Comparison of ENCODE assay signal across 15 cellular contexts in the genomic region with DNA sequence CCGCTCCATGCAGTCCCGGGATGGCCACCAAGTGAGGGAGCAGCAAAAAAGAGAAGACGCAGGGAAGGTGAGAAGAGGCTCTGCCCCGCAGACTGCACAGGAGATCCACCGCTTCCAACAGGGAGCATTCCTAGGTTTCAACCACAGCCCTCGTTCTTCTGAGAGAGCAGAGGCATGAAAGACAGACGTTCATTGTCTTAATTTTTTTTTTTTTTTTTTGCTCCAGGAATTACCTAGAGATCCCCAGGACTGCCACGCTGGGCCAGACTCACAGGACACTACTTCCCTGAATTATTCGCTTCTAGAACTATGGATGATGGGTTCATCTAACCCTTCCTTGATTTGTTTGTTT. TPM values are rescaled to one million over a fixed set of nuclear protein-coding genes. Genes with fewer than 3 reads are reported as not detected.
A peak's percentile ranks its signal among the peaks of the same experiment; 100 is the strongest.
DNase-seq lines count a peak whose midpoint lies in the region; ATAC-seq, FAIRE-seq and TF ChIP-seq lines count a peak whose summit lies in the region.
"Had no signal": no experiment of that assay in that cellular context is flagged by ENCODE, and none has a peak within 500 bp of the region (broad histone marks: within the 10 kb centered on the region; RNA-seq: fewer than 3 reads in every experiment).

No MANE protein-coding gene starts in this region.

- H4K20me1 ChIP-seq in K562 (replicated peaks; ENCODE audit: control insufficient read depth, insufficient read depth, low read length) = 0 out of 2 replicates have a peak, but pooled peaks cover 2% of the 10 kb centered on the region

- no peaks in the 10 kb centered on the region for H3K79me1 ChIP-seq in mesenchymal stem cell (replicated peaks; ENCODE audit: low read length, poor library complexity, severe bottlenecking)

- H2BK120ac ChIP-seq in mesenchymal stem cell (ENCODE audit: low read depth, low read length) = no peak overlapping the region

- TF ChIP-seq RAD21 in K562 (CRISPR knock-in tag; conservative IDR thresholded peaks at IDR 0.05 in 1 of 2, IDR thresholded peaks at IDR 0.05 in 1 of 2) = no peak

- ATAC-seq in K562 = no peak

- DNase-seq in breast epithelium (ENCODE audit: low spot score in 2 of 2) (no peak), MCF 10A (ENCODE audit: unreplicated experiment) (no peak), K562 (ENCODE audit: extremely low read depth in 1 of 4, low spot score in 3 of 4) (no peak), mesenchymal stem cell (no peak), suprapubic skin (ENCODE audit: low spot score in 2 of 2) (no peak), colonic mucosa (no peak), ecto neural progenitor cell (ENCODE audit: low spot score) (no peak), mucosa of gallbladder (ENCODE audit: low spot score) (no peak)
- DNase-seq: activated naive CD8-positive, alpha-beta T cell treated with anti-CD3 and anti-CD28 coated beads, Interleukin-2, amount 10 ng/mL, durations not matched to agents 7 days and 5 days; Calu3; esophagus squamous epithelium had no signal

- H2AK5ac ChIP-seq in mesenchymal stem cell (ENCODE audit: low read length, severe bottlenecking) = no peak overlapping the region

- no peaks in the 10 kb centered on the region for H3K36me3 Mint-ChIP-seq in MCF 10A (ENCODE audit: insufficient read depth, unreplicated experiment)
- H3K36me3 Mint-ChIP-seq: activated naive CD8-positive, alpha-beta T cell treated with anti-CD3 and anti-CD28 coated beads, Interleukin-2, amount 10 ng/mL, durations not matched to agents 7 days and 5 days; immature natural killer cell had no signal

- CTCF ChIA-PET in MCF 10A (lab: Yijun Ruan, JAX) = no interaction called here
- CTCF ChIA-PET in K562 (lab: Yijun Ruan, JAX; ENCODE audit: low intra/inter-chr PET ratio) = no interaction called here

- H3K9ac ChIP-seq in K562 (ENCODE audit: insufficient read depth in 1 of 2, low read depth in 2 of 2, low read length in 2 of 2) (peak overlapping the region in 1 of 2 experiments; percentile 57; a peak in 1 of 4 replicates), mesenchymal stem cell (ENCODE audit: low read length) (no peak overlapping the region), colonic mucosa (ENCODE audit: low read depth in 2 of 2, low read length in 2 of 2) (no peak overlapping the region)

- no peak overlapping the region for H3K23ac ChIP-seq in mesenchymal stem cell (ENCODE audit: low read length in 2 of 2)

- TF ChIP-seq CTCF in breast epithelium (IDR thresholded peaks at IDR 0.05) (no peak), MCF 10A (IDR thresholded peaks at IDR 0.05; ENCODE audit: unreplicated experiment) (no peak), K562 (IDR thresholded peaks at IDR 0.05 in 2 of 3, conservative IDR thresholded peaks at IDR 0.05 in 1 of 3; ENCODE audit: insufficient read depth in 2 of 3, low read depth in 1 of 3, low read length in 3 of 3) (no peak), suprapubic skin (IDR thresholded peaks at IDR 0.05) (no peak), colonic mucosa (IDR thresholded peaks at IDR 0.05) (no peak)

- H3K9me3 ChIP-seq in breast epithelium (no peaks in the 10 kb centered on the region), K562 (replicated peaks; ENCODE audit: control insufficient read depth, insufficient read depth, low read depth, low read length) (no peaks in the 10 kb centered on the region), mesenchymal stem cell (ENCODE audit: control insufficient read depth, low read length) (no peaks in the 10 kb centered on the region), suprapubic skin (no peaks in the 10 kb centered on the region), colonic mucosa (no peaks in the 10 kb centered on the region)
- H3K9me3 ChIP-seq: esophagus squamous epithelium, uterus had no signal

- intact Hi-C loops in breast epithelium (cut with DNase I; ENCODE audit: low total_unique reads) = no loop called here
- intact Hi-C loops in MCF 10A (cut with micrococcal nuclease) = no loop called here
- intact Hi-C loops in K562 (cut with micrococcal nuclease) = loop anchor here (2.0 to 10.0 kb wide), 5 partner anchors 60 to 442 kb away; partner anchors contain the start of genes BATF3 and FLVCR1
- intact Hi-C loops in colonic mucosa (cut with DNase I) = no loop called here

- H3K4me3 Mint-ChIP-seq in MCF 10A (ENCODE audit: unreplicated experiment) = no peak overlapping the region
- H3K4me3 Mint-ChIP-seq: activated naive CD8-positive, alpha-beta T cell treated with anti-CD3 and anti-CD28 coated beads, Interleukin-2, amount 10 ng/mL, durations not matched to agents 7 days and 5 days; immature natural killer cell had no signal

- POLR2A ChIA-PET in MCF 10A (lab: Yijun Ruan, JAX) (interaction anchor here (1.1 kb wide), 2 partner anchors 17 to 126 kb away, joined by 3 read pairs; partner anchors contain the start of genes NSL1 and TATDN3), K562 (lab: Yijun Ruan, JAX) (interaction anchor here (0.7 kb wide), 1 partner anchor 11 kb away, joined by 3 read pairs; no protein-coding TSS in a partner anchor)

- no peak for FAIRE-seq in K562 (lab: Jason Lieb, UNC)
- FAIRE-seq: GM18507 had no signal

- no peak overlapping the region for H3K4me2 ChIP-seq in K562 (ENCODE audit: insufficient read depth, low read length)
- H3K4me2 ChIP-seq in mesenchymal stem cell (ENCODE audit: low read length, poor library complexity, severe bottlenecking) = no peak overlapping the region

- no peak overlapping the region for H3K27ac ChIP-seq in breast epithelium
- no peak overlapping the region for H3K27ac ChIP-seq in K562 (ENCODE audit: extremely low read depth, low read depth, low read length)
- no peak overlapping the region for H3K27ac ChIP-seq in mesenchymal stem cell (ENCODE audit: low read length, poor library complexity, severe bottlenecking)
- H3K27ac ChIP-seq in suprapubic skin = no peak overlapping the region
- no peak overlapping the region for H3K27ac ChIP-seq in colonic mucosa
- H3K27ac ChIP-seq: 22Rv1, esophagus squamous epithelium, uterus had no signal

- no peak overlapping the region for H2BK15ac ChIP-seq in mesenchymal stem cell (ENCODE audit: low read depth, poor library complexity, severe bottlenecking)

- H3K4ac ChIP-seq in mesenchymal stem cell (ENCODE audit: low read depth in 1 of 2, low read length in 2 of 2) = no peak overlapping the region

- TF ChIP-seq POLR2A in breast epithelium (IDR thresholded peaks at IDR 0.05) (no peak), K562 (conservative IDR thresholded peaks at IDR 0.05) (no peak), suprapubic skin (IDR thresholded peaks at IDR 0.05) (no peak)

- no peaks in the 10 kb centered on the region for H3K27me3 Mint-ChIP-seq in MCF 10A (ENCODE audit: insufficient read depth, unreplicated experiment)

- H3K9me1 ChIP-seq in K562 (ENCODE audit: control insufficient read depth, insufficient read depth, low read length) = no peaks in the 10 kb centered on the region

- 55% methylated on average over 9 of the region's 9 CpGs for WGBS in K562 (ENCODE audit: insufficient coverage, low coverage, missing lambda C conversion rate)
- WGBS in mesenchymal stem cell = 47% methylated on average over 7 of the region's 9 CpGs
- 68% methylated on average over 9 of the region's 9 CpGs for WGBS in suprapubic skin

- TF ChIP-seq EP300 in K562 (IDR thresholded peaks at IDR 0.05; ENCODE audit: low read length) (no peak), suprapubic skin (IDR thresholded peaks at IDR 0.05) (no peak)

- H2BK5ac ChIP-seq in mesenchymal stem cell (ENCODE audit: low read depth, low read length, poor library complexity, severe bottlenecking) = no peak overlapping the region

- H3K79me2 ChIP-seq in K562 (ENCODE audit: control insufficient read depth, insufficient read depth, low read length) = no peaks in the 10 kb centered on the region

- no TSS peak for BruUV-seq in MCF 10A (replicated peaks; lab: Mats Ljungman, UMichigan)
- no TSS peak for BruUV-seq in K562 (replicated peaks; lab: Mats Ljungman, UMichigan)

- H2AFZ ChIP-seq in K562 (ENCODE audit: low read depth, low read length) = peak overlapping the region; percentile 80
- H2AFZ ChIP-seq in mesenchymal stem cell (ENCODE audit: low read depth, low read length) = no peak overlapping the region

- no peaks in the 10 kb centered on the region for H3K4me1 ChIP-seq in breast epithelium
- peaks cover 11% of the 10 kb centered on the region in 2 experiments; a peak in 4 of 5 replicates for H3K4me1 ChIP-seq in K562 (replicated peaks in 1 of 2; ENCODE audit: control insufficient read depth in 2 of 2, insufficient read depth in 2 of 2, low read length in 2 of 2)
- peaks cover 6% of the 10 kb centered on the region for H3K4me1 ChIP-seq in mesenchymal stem cell (ENCODE audit: control insufficient read depth, insufficient read depth, low read depth, low read length)
- peaks cover 9% of the 10 kb centered on the region for H3K4me1 ChIP-seq in suprapubic skin
- no peaks in the 10 kb centered on the region for H3K4me1 ChIP-seq in colonic mucosa
- H3K4me1 ChIP-seq: uterus had no signal

- H3K9me3 Mint-ChIP-seq in MCF 10A (ENCODE audit: unreplicated experiment) = no peaks in the 10 kb centered on the region
- H3K9me3 Mint-ChIP-seq: activated naive CD8-positive, alpha-beta T cell treated with anti-CD3 and anti-CD28 coated beads, Interleukin-2, amount 10 ng/mL, durations not matched to agents 7 days and 5 days; immature natural killer cell had no signal

- H3K27me3 ChIP-seq in breast epithelium = no peaks in the 10 kb centered on the region
- peaks cover 5 to 33% of the 10 kb centered on the region in 2 experiments; a peak in 4 of 5 replicates for H3K27me3 ChIP-seq in K562 (ENCODE audit: control insufficient read depth in 2 of 2, insufficient read depth in 2 of 2, low read length in 2 of 2)
- peaks cover 0 to 31% of the 10 kb centered on the region in 2 experiments for H3K27me3 ChIP-seq in mesenchymal stem cell (ENCODE audit: control insufficient read depth in 1 of 2, insufficient read depth in 1 of 2, low read length in 2 of 2)
- no peaks in the 10 kb centered on the region for H3K27me3 ChIP-seq in suprapubic skin
- H3K27me3 ChIP-seq in colonic mucosa = no peaks in the 10 kb centered on the region
- H3K27me3 ChIP-seq: uterus had no signal

- H3K14ac ChIP-seq in mesenchymal stem cell (ENCODE audit: low read length in 2 of 2) = no peak overlapping the region

- H3K4me3 ChIP-seq in breast epithelium (peak overlapping the region in 2 of 3 donors; percentile 41 to 59), K562 (no peak overlapping the region), mesenchymal stem cell (ENCODE audit: insufficient read depth in 1 of 2, low read depth in 1 of 2, low read length in 2 of 2) (no peak overlapping the region), suprapubic skin (peak overlapping the region; percentile 26), colonic mucosa (no peak overlapping the region)
- H3K4me3 ChIP-seq: uterus had no signal

- H3K27ac Mint-ChIP-seq in MCF 10A (ENCODE audit: low read depth, unreplicated experiment) = no peak overlapping the region
- H3K27ac Mint-ChIP-seq: activated naive CD8-positive, alpha-beta T cell treated with anti-CD3 and anti-CD28 coated beads, Interleukin-2, amount 10 ng/mL, durations not matched to agents 7 days and 5 days; immature natural killer cell had no signal

- H4K91ac ChIP-seq in mesenchymal stem cell (ENCODE audit: low read length) = no peak overlapping the region

- peak overlapping the region; percentile 45 for H4K8ac ChIP-seq in mesenchymal stem cell (ENCODE audit: low read length)

- in situ Hi-C loops in K562 (cut with MboI) = no loop called here

- peaks cover 5% of the 10 kb centered on the region for H3K4me1 Mint-ChIP-seq in MCF 10A (ENCODE audit: insufficient read depth, unreplicated experiment)
- H3K4me1 Mint-ChIP-seq: immature natural killer cell had no signal

- no peak overlapping the region for H2BK12ac ChIP-seq in mesenchymal stem cell (ENCODE audit: low read length in 2 of 2)

- no peak overlapping the region for H3K18ac ChIP-seq in mesenchymal stem cell (ENCODE audit: low read depth in 1 of 2, low read length in 2 of 2)

- H3K36me3 ChIP-seq in breast epithelium (no peaks in the 10 kb centered on the region), K562 (ENCODE audit: control insufficient read depth, insufficient read depth, low read length) (no peaks in the 10 kb centered on the region), mesenchymal stem cell (ENCODE audit: control insufficient read depth in 1 of 2, insufficient read depth in 2 of 2, low read depth in 1 of 2, low read length in 2 of 2) (no peaks in the 10 kb centered on the region), suprapubic skin (no peaks in the 10 kb centered on the region), colonic mucosa (no peaks in the 10 kb centered on the region)
- H3K36me3 ChIP-seq: esophagus squamous epithelium, uterus had no signal

RNA-seq across cellular contexts. Expression of gene VASH2, which starts 33.2 kb away (rescaled TPM):
- total RNA-seq in breast epithelium = 1 to 10 TPM; 2.3 to 4.0 (median 2.9) TPM
- total RNA-seq in MCF 10A (2022) = not detected in 2 replicates
- total RNA-seq in K562 (2011; cell fraction: chromatin; rRNA removed; ENCODE audit: low replicate concordance) = 0.32 and 1.2 TPM in 2 replicates
- total RNA-seq in K562 (2011; cell fraction: nucleolus; rRNA removed) = 0.66 TPM in 1 of 2 replicates, not detected in the other
- 1.9 TPM in 1 of 2 replicates, not detected in the other for total RNA-seq in K562 (2011; cell fraction: nucleoplasm; rRNA removed)
- total RNA-seq in K562 (2014; rRNA removed) = 0.09 TPM in 1 of 2 replicates, not detected in the other
- 0.06 and 0.11 TPM in 2 replicates for total RNA-seq in K562 (2014; rRNA removed; fragmentation: Illumina TruSeq; extraction: Trizol)
- not detected in 2 replicates for total RNA-seq in K562 (2015; rRNA removed; fragmentation: Illumina TruSeq; extraction: Trizol)
- 0.13 and 0.40 TPM in 2 replicates for total RNA-seq in K562 (2021)
- polyA plus RNA-seq in K562 (2011; rRNA removed) = 0.03 and 0.07 TPM in 2 replicates
- polyA plus RNA-seq in K562 (2011; cell fraction: cytosol; rRNA removed) = not detected in 2 replicates
- 0.13 and 0.21 TPM in 2 replicates for polyA plus RNA-seq in K562 (2011; cell fraction: nucleus; rRNA removed)
- 0.12 and 0.48 TPM in 2 replicates for polyA plus RNA-seq in K562 (2012)
- 0.04 and 0.07 TPM in 2 replicates for polyA plus RNA-seq in K562 (2014; fragmentation: Illumina TruSeq; extraction: Trizol)
- under 1 TPM; 0.06 to 0.14 TPM for polyA plus RNA-seq in K562 (2014; fragmentation: Nextera tagmentation; extraction: Ambion mirVana)
- polyA plus RNA-seq in K562 (2014; rRNA removed) = 0.05 and 0.11 TPM in 2 replicates
- 0.11 TPM in 1 of 2 replicates, not detected in the other for polyA minus RNA-seq in K562 (2011; rRNA and poly(A)+ RNA removed)
- not detected in 2 replicates for polyA minus RNA-seq in K562 (2011; cell fraction: cytosol; rRNA and poly(A)+ RNA removed)
- 0.11 and 0.27 TPM in 2 replicates for polyA minus RNA-seq in K562 (2011; cell fraction: nucleus; rRNA and poly(A)+ RNA removed)
- polyA plus RNA-seq in mesenchymal stem cell (2013, experiment 1 of 2) = 0.77 TPM
- 0.64 TPM for polyA plus RNA-seq in mesenchymal stem cell (2013, experiment 2 of 2)
- total RNA-seq in suprapubic skin = under 1 TPM in 2 of 4 donors, not detected in 2; 0.32 to 0.36 TPM
- 1 to 10 TPM in 1 of 2 donors, under 1 TPM in 1; 0.48 to 1.6 TPM for total RNA-seq in colonic mucosa
- 0.92 TPM for total RNA-seq in mucosa of gallbladder

RNA-seq across cellular contexts. Expression of gene FLVCR1, which starts 59.0 kb away (rescaled TPM):
- total RNA-seq in breast epithelium = 1 to 10 TPM; 4.0 to 7.9 (median 6.1) TPM
- total RNA-seq in MCF 10A (2022) = 16.5 and 17.9 TPM in 2 replicates
- total RNA-seq in K562 (2011; cell fraction: chromatin; rRNA removed; ENCODE audit: low replicate concordance) = 53.8 and 102 TPM in 2 replicates
- total RNA-seq in K562 (2011; cell fraction: nucleolus; rRNA removed) = 36.5 and 42.2 TPM in 2 replicates
- 67.6 and 88.9 TPM in 2 replicates for total RNA-seq in K562 (2011; cell fraction: nucleoplasm; rRNA removed)
- total RNA-seq in K562 (2014; rRNA removed) = 7.0 and 9.7 TPM in 2 replicates
- total RNA-seq in K562 (2014; rRNA removed; fragmentation: Illumina TruSeq; extraction: Trizol) = 17.2 and 19.7 TPM in 2 replicates
- 12.7 and 15.0 TPM in 2 replicates for total RNA-seq in K562 (2015; rRNA removed; fragmentation: Illumina TruSeq; extraction: Trizol)
- 12.7 and 13.4 TPM in 2 replicates for total RNA-seq in K562 (2021)
- 18.0 and 19.0 TPM in 2 replicates for polyA plus RNA-seq in K562 (2011; rRNA removed)
- polyA plus RNA-seq in K562 (2011; cell fraction: cytosol; rRNA removed) = 9.4 and 11.4 TPM in 2 replicates
- 15.3 and 19.2 TPM in 2 replicates for polyA plus RNA-seq in K562 (2011; cell fraction: nucleus; rRNA removed)
- 8.7 and 11.3 TPM in 2 replicates for polyA plus RNA-seq in K562 (2012)
- 11.8 and 12.5 TPM in 2 replicates for polyA plus RNA-seq in K562 (2014; fragmentation: Illumina TruSeq; extraction: Trizol)
- polyA plus RNA-seq in K562 (2014; fragmentation: Nextera tagmentation; extraction: Ambion mirVana) = 1 to 10 TPM; 5.2 to 5.6 TPM
- 7.4 and 9.0 TPM in 2 replicates for polyA plus RNA-seq in K562 (2014; rRNA removed)
- polyA minus RNA-seq in K562 (2011; rRNA and poly(A)+ RNA removed) = 28.3 and 31.1 TPM in 2 replicates
- polyA minus RNA-seq in K562 (2011; cell fraction: cytosol; rRNA and poly(A)+ RNA removed) = 13.3 and 22.4 TPM in 2 replicates
- polyA minus RNA-seq in K562 (2011; cell fraction: nucleus; rRNA and poly(A)+ RNA removed) = 15.1 and 23.2 TPM in 2 replicates
- 4.1 TPM for polyA plus RNA-seq in mesenchymal stem cell (2013, experiment 1 of 2)
- polyA plus RNA-seq in mesenchymal stem cell (2013, experiment 2 of 2) = 4.3 TPM
- 1 to 10 TPM; 4.3 to 8.5 (median 6.3) TPM for total RNA-seq in suprapubic skin
- total RNA-seq in colonic mucosa = 10 to 100 TPM in 1 of 2 donors, 1 to 10 TPM in 1; 8.8 to 12.6 TPM
- total RNA-seq in mucosa of gallbladder = 9.4 TPM

Comparison
In these comparisons a context has a peak if more than half of its experiments do, and no peak if none do; other contexts are left out.
1. H3K4me3 ChIP-seq: peak in breast epithelium (2 of 3) and suprapubic skin (single experiment); none in K562 (single experiment), mesenchymal stem cell (0 of 2) and colonic mucosa (single experiment).